In the genomic region with DNA sequence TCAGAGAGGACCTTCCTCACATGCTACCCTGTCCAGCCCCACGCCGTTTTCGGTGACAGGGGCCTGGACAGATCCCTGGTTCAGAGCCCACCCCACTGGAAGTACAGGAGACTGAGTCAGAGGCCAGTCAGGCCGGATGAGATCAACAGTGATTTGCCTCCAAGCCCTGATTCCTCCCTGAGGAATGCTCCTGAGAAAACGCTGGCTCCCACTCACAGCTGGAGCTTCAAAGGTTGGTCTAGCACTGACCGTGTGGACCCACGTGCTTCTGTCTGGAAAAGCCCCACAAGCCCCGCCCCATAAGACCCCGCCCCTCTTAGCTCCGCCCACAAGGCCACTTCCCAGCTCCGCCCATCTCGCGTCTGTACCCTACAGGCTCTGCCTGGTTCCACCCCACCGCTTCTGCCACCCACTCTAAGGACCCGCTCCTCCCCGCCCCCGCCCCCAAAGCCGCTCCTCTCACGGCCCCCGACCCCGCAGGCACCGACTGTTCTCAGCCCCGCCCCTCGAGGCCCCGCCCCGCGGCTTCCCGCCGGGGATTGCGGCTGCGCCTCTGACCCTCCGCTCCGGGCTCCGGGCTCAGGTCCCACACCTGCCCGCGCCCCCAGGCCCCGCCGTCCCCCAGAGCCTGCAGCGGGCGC, we compare ENCODE assay signal across 9 cellular contexts.
DNase-seq lines count a peak whose midpoint lies in the region; ATAC-seq and TF ChIP-seq lines count a peak whose summit lies in the region.
"Had no signal": no experiment of that assay in that cellular context is flagged by ENCODE, and none has a peak within 500 bp of the region (broad histone marks: within the 10 kb centered on the region; RNA-seq: fewer than 3 reads in every experiment).

No MANE protein-coding gene starts in this region.

- intact Hi-C loops in left cardiac atrium (cut with DNase I) = no loop called here
- intact Hi-C loops in cardiac septum (cut with DNase I) = no loop called here
- intact Hi-C loops in testis (cut with DNase I; ENCODE audit: low total_unique reads) = no loop called here
- intact Hi-C loops in Calu3 (cut with micrococcal nuclease; ENCODE audit: unreplicated experiment) = no loop called here

- H3K4me1 Mint-ChIP-seq in glutamatergic neuron (ENCODE audit: low read depth, unreplicated experiment) (peaks cover 2% of the 10 kb centered on the region), Calu3 (ENCODE audit: low read depth, unreplicated experiment) (no peaks in the 10 kb centered on the region)

- H3K4me1 ChIP-seq in testis = peaks cover 5% of the 10 kb centered on the region
- H3K4me1 ChIP-seq: Peyer's patch had no signal

- H3K9me3 Mint-ChIP-seq in glutamatergic neuron (ENCODE audit: unreplicated experiment) (peaks cover 8% of the 10 kb centered on the region), Calu3 (ENCODE audit: low read depth, unreplicated experiment) (no peaks in the 10 kb centered on the region)

- BruUV-seq in Calu3 (replicated peaks; lab: Mats Ljungman, UMichigan) = no TSS peak

- H3K27ac ChIP-seq in testis = no peak overlapping the region
- H3K27ac ChIP-seq: Peyer's patch had no signal

- no peaks in the 10 kb centered on the region for H3K9me3 ChIP-seq in testis

- H3K4me3 Mint-ChIP-seq in glutamatergic neuron (ENCODE audit: unreplicated experiment) (peak overlapping the region; percentile 59), Calu3 (ENCODE audit: low read depth, unreplicated experiment) (no peak overlapping the region)

- peaks cover under 1% of the 10 kb centered on the region for H3K36me3 Mint-ChIP-seq in glutamatergic neuron (ENCODE audit: unreplicated experiment)
- no peaks in the 10 kb centered on the region for H3K36me3 Mint-ChIP-seq in Calu3 (ENCODE audit: insufficient read depth, unreplicated experiment)

- TF ChIP-seq CTCF in glutamatergic neuron (IDR thresholded peaks at IDR 0.05; ENCODE audit: partially characterized antibody, unreplicated experiment) (no peak), testis (IDR thresholded peaks at IDR 0.05) (no peak), Calu3 (IDR thresholded peaks at IDR 0.05; ENCODE audit: unreplicated experiment) (no peak)

- CTCF ChIA-PET in Calu3 (lab: Charles Lee) = interaction anchor here (0.6 to 0.7 kb wide), 4 partner anchors 13 to 1685 kb away, joined by 3 to 5 read pairs (median 3); no protein-coding TSS in a partner anchor

- peak; percentile 17 for DNase-seq in left cardiac atrium
- DNase-seq in cardiac septum (ENCODE audit: low spot score) = no peak
- DNase-seq in SW480 (ENCODE audit: low spot score) = peak; percentile 77
- DNase-seq in glutamatergic neuron = peak; percentile 73
- peak; percentile 67 for DNase-seq in testis
- no peak for DNase-seq in Calu3

- no peak for ATAC-seq in left cardiac atrium
- ATAC-seq in GM21825 (IDR thresholded peaks at IDR 0.05; ENCODE audit: unreplicated experiment) = no peak
- ATAC-seq in HG03378 (IDR thresholded peaks at IDR 0.05; ENCODE audit: unreplicated experiment) = no peak

- no peaks in the 10 kb centered on the region for H3K36me3 ChIP-seq in testis (ENCODE audit: low read depth, missing control alignments)
- H3K36me3 ChIP-seq: Peyer's patch had no signal

- H3K4me3 ChIP-seq in testis = peak overlapping the region; percentile 26 to 41
- H3K4me3 ChIP-seq: Peyer's patch had no signal

- no peak for TF ChIP-seq POLR2A in testis (IDR thresholded peaks at IDR 0.05)

- WGBS in testis, 2 donors = 9 to 10% methylated on average over 23 to 37 of the region's 40 CpGs

- no peaks in the 10 kb centered on the region for H3K27me3 ChIP-seq in testis

- no peak overlapping the region for H3K27ac Mint-ChIP-seq in glutamatergic neuron (ENCODE audit: unreplicated experiment)
- no peak overlapping the region for H3K27ac Mint-ChIP-seq in Calu3 (ENCODE audit: unreplicated experiment)

- H3K27me3 Mint-ChIP-seq in glutamatergic neuron (ENCODE audit: unreplicated experiment) (peaks cover 19% of the 10 kb centered on the region), Calu3 (ENCODE audit: unreplicated experiment) (peaks cover 99% of the 10 kb centered on the region)

Comparison
In these comparisons a context has a peak if more than half of its experiments do, and no peak if none do; other contexts are left out.
1. DNase-seq: peak in left cardiac atrium (single experiment), SW480 (single experiment), glutamatergic neuron (single experiment) and testis (single experiment); none in cardiac septum (single experiment) and Calu3 (single experiment).